ENCODE assay signal across 16 cellular contexts in the genomic region with DNA sequence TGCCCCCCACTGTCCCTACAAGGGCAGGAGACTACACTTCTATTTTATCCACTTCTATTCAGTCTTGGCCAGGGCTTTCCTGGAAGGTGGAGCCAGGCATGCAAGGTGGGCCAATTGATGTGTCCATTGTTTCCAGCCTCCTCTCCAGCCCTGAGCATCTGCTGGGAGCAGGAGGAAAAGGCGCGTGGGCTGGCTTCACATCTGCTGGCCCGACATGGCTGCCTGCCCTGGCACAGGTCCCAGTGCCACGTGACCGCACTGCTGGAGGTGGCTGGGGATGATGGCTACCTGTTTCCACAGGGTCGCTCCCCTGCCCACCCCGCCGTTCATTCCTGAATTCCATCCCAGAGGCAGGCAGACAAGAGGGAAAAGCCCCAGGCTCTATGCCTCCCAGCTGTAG.
A peak's percentile ranks its signal among the peaks of the same experiment; 100 is the strongest.
DNase-seq lines count a peak whose midpoint lies in the region; ATAC-seq, FAIRE-seq and TF ChIP-seq lines count a peak whose summit lies in the region.
"Had no signal": no experiment of that assay in that cellular context is flagged by ENCODE, and none has a peak within 500 bp of the region (broad histone marks: within the 10 kb centered on the region; RNA-seq: fewer than 3 reads in every experiment).

No MANE protein-coding gene starts in this region.

- intact Hi-C loops in GM12878 (cut with micrococcal nuclease; ENCODE audit: unreplicated experiment) (no loop called here), ascending aorta (cut with DNase I) (no loop called here), esophagus squamous epithelium (cut with DNase I) (no loop called here)

- H3K4me1 ChIP-seq in GM12878 (ENCODE audit: control insufficient read depth, insufficient read depth, low read length) (no peaks in the 10 kb centered on the region), ascending aorta (no peaks in the 10 kb centered on the region), esophagus squamous epithelium (no peaks in the 10 kb centered on the region)
- H3K4me1 ChIP-seq: adrenal gland, foreskin keratinocyte, suprapubic skin had no signal

- SMC1A ChIA-PET in GM12878 (lab: Charles Lee; ENCODE audit: uncharacterized antibody, unreplicated experiment) = no interaction called here

- POLR2A ChIA-PET in GM12878 (lab: Charles Lee) = no interaction called here

- in situ Hi-C loops in GM12878 (cut with MboI) = no loop called here

- no TSS peak for BruUV-seq in GM12878 (replicated peaks; lab: Mats Ljungman, UMichigan)

- no peak for TF ChIP-seq RAD21 in GM12878 (IDR thresholded peaks at IDR 0.05; ENCODE audit: insufficient read depth, low read depth, low read length)

- ATAC-seq in GM12878 = no peak
- no peak for ATAC-seq in GM21717 (IDR thresholded peaks at IDR 0.05; ENCODE audit: unreplicated experiment)
- ATAC-seq: foreskin keratinocyte, HCT116, T-helper 17 cell had no signal

- TF ChIP-seq EP300 in GM12878 (IDR thresholded peaks at IDR 0.05; ENCODE audit: borderline replicate concordance in 1 of 2, control insufficient read depth in 1 of 2, low read depth in 2 of 2, low read length in 2 of 2) = no peak

- H3K79me2 ChIP-seq in GM12878 (ENCODE audit: control insufficient read depth, insufficient read depth, low read length) = no peaks in the 10 kb centered on the region

- H3K36me3 ChIP-seq in GM12878 (ENCODE audit: control insufficient read depth in 2 of 2, insufficient read depth in 2 of 2, low read length in 1 of 2) = no peaks in the 10 kb centered on the region
- no peaks in the 10 kb centered on the region for H3K36me3 ChIP-seq in ascending aorta
- no peaks in the 10 kb centered on the region for H3K36me3 ChIP-seq in esophagus squamous epithelium
- H3K36me3 ChIP-seq: adrenal gland, suprapubic skin had no signal

- RAD21 ChIA-PET in GM12878 (lab: Charles Lee; ENCODE audit: unreplicated experiment) = no interaction called here

- no peak overlapping the region for H3K4me3 ChIP-seq in GM12878
- H3K4me3 ChIP-seq in ascending aorta = no peak overlapping the region
- no peak overlapping the region for H3K4me3 ChIP-seq in esophagus squamous epithelium
- H3K4me3 ChIP-seq: adrenal gland, suprapubic skin had no signal

- no peak overlapping the region for H2AFZ ChIP-seq in GM12878 (ENCODE audit: control insufficient read depth, low read depth, low read length)

- H4K20me1 ChIP-seq in GM12878 (ENCODE audit: control insufficient read depth, insufficient read depth) = no peaks in the 10 kb centered on the region

- H3K9me3 ChIP-seq in GM12878 (replicated peaks; ENCODE audit: control insufficient read depth, insufficient read depth, low read length) = no peaks in the 10 kb centered on the region
- H3K9me3 ChIP-seq in ascending aorta = no peaks in the 10 kb centered on the region
- H3K9me3 ChIP-seq in esophagus squamous epithelium = no peaks in the 10 kb centered on the region
- H3K9me3 ChIP-seq: adrenal gland, suprapubic skin had no signal

- H3K4me2 ChIP-seq in GM12878 (ENCODE audit: control insufficient read depth, insufficient read depth) = no peak overlapping the region

- CTCF ChIA-PET in GM12878 (lab: Yijun Ruan, JAX) = no interaction called here

- TF ChIP-seq POLR2A in GM12878 (IDR thresholded peaks at IDR 0.05; ENCODE audit: low read depth, low read length) = no peak
- TF ChIP-seq POLR2A in esophagus squamous epithelium (IDR thresholded peaks at IDR 0.05) = no peak

- no peak for TF ChIP-seq CTCF in GM12878 (IDR thresholded peaks at IDR 0.05 in 2 of 3, conservative IDR thresholded peaks at IDR 0.05 in 1 of 3; ENCODE audit: control insufficient read depth in 2 of 3, extremely low read depth in 1 of 3, insufficient read depth in 1 of 3, low read depth in 3 of 3, low read length in 3 of 3)
- no peak for TF ChIP-seq CTCF in ascending aorta (IDR thresholded peaks at IDR 0.05)
- no peak for TF ChIP-seq CTCF in esophagus squamous epithelium (IDR thresholded peaks at IDR 0.05)

- DNase-seq in AG08395 (ENCODE audit: low spot score) (peak; percentile 11), DMS79 treated with DMSO at 0.1 percent for 48 hours (lab: John Stamatoyannopoulos, UW) (peak; percentile 37), NCI-H2196 (lab: John Stamatoyannopoulos, UW; ENCODE audit: unreplicated experiment) (peak; percentile 85), GM12878 (ENCODE audit: low read depth, low spot score) (no peak), ascending aorta (ENCODE audit: low spot score in 2 of 2) (no peak), NCI-H1436 (lab: John Stamatoyannopoulos, UW) (no peak), esophagus squamous epithelium (lab: John Stamatoyannopoulos, UW) (no peak)
- DNase-seq: activated CD8-positive, alpha-beta memory T cell treated with anti-CD3 and anti-CD28 coated beads for 24 hours; adrenal gland; foreskin keratinocyte; NK-92 treated with Interleukin-12 subunit alpha and Interleukin-12 subunit beta, amount 100 ng/mL, for 24 hours; stimulated activated CD4-positive, alpha-beta T cell treated with anti-CD3 and anti-CD28 coated beads, Interleukin-4, amount 100 ng/mL, for 24 hours; T-helper 17 cell had no signal

- 42% methylated on average over 8 of the region's 8 CpGs for WGBS in GM12878 (ENCODE audit: insufficient coverage, insufficient replicate concordance, low lambda C conversion rate, missing lambda C conversion rate)
- WGBS in esophagus squamous epithelium, 2 donors = 40 to 53% methylated on average over 2 to 3 of the region's 8 CpGs

- FAIRE-seq in GM12878 (lab: Jason Lieb, UNC) = no peak

- H3K27me3 ChIP-seq in GM12878 (replicated peaks in 1 of 2; ENCODE audit: control insufficient read depth in 2 of 2, insufficient read depth in 2 of 2, low read length in 1 of 2) (no peaks in the 10 kb centered on the region), ascending aorta (no peaks in the 10 kb centered on the region), esophagus squamous epithelium (peaks cover 0 to 5% (median 0%) of the 10 kb centered on the region in 4 donors)
- H3K27me3 ChIP-seq: suprapubic skin had no signal

- H3K27ac ChIP-seq in GM12878 (ENCODE audit: control insufficient read depth, insufficient read depth) (no peak overlapping the region), ascending aorta (no peak overlapping the region), esophagus squamous epithelium (no peak overlapping the region)
- H3K27ac ChIP-seq: adrenal gland, foreskin keratinocyte, suprapubic skin had no signal

- H3K9ac ChIP-seq in GM12878 (ENCODE audit: control insufficient read depth, insufficient read depth, low read length) = no peak overlapping the region

TF ChIP-seq in GM12878, 131 proteins besides CTCF, POLR2A, EP300 and RAD21:
- TF ChIP-seq, protein P1, sequence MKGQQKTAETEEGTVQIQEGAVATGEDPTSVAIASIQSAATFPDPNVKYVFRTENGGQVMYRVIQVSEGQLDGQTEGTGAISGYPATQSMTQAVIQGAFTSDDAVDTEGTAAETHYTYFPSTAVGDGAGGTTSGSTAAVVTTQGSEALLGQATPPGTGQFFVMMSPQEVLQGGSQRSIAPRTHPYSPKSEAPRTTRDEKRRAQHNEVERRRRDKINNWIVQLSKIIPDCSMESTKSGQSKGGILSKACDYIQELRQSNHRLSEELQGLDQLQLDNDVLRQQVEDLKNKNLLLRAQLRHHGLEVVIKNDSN (IDR thresholded peaks at IDR 0.05; ENCODE audit: borderline replicate concordance, extremely low read length, insufficient read depth, low read depth, low read length) = peak; percentile 32
- TF ChIP-seq E4F1 (IDR thresholded peaks at IDR 0.05; ENCODE audit: borderline replicate concordance, partially characterized antibody) (no peak), HCFC1 (IDR thresholded peaks at IDR 0.05; ENCODE audit: low read length) (no peak), ELK1 (IDR thresholded peaks at IDR 0.05; ENCODE audit: low read depth, low read length) (no peak)

Comparison
In these comparisons a context has a peak if more than half of its experiments do, and no peak if none do; other contexts are left out.
1. DNase-seq: peak in AG08395 (single experiment), DMS79 treated with DMSO at 0.1 percent for 48 hours (single experiment) and NCI-H2196 (single experiment); none in GM12878 (single experiment), ascending aorta (0 of 2), NCI-H1436 (single experiment) and esophagus squamous epithelium (single experiment).